In the genomic region with DNA sequence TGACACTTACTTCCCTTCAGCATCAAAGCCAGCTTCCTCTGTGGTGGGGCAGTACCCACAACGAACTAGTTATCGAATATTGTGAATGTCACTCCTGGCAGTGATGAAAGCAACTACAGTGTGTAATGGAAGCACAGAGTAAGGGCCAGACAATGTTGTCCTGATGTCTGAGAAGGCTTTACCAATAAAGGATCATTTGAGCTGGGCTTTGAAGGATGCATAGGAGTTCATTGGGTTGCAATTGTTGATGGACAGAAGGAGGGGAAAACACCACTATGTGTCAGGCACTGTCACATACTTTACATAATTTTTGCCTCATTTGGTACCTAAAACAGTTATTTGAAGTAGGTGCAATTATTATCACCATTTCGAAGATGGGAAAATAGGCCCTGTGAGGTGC, we compare ENCODE assay signal across 7 cellular contexts.
"Had no signal": no experiment of that assay in that cellular context is flagged by ENCODE, and none has a peak within 500 bp of the region (broad histone marks: within the 10 kb centered on the region; RNA-seq: fewer than 3 reads in every experiment).

No MANE protein-coding gene starts in this region.

- ATAC-seq: GM23338, HepG2 had no signal

- DNase-seq: H9, HCEC 1CT, HFFc6, KBM-7 had no signal

- H3K27ac ChIP-seq: HL-60 had no signal

- H3K4me3 ChIP-seq: GM23338 had no signal
